1 cellular context compared by ENCODE assay signal in the genomic region with DNA sequence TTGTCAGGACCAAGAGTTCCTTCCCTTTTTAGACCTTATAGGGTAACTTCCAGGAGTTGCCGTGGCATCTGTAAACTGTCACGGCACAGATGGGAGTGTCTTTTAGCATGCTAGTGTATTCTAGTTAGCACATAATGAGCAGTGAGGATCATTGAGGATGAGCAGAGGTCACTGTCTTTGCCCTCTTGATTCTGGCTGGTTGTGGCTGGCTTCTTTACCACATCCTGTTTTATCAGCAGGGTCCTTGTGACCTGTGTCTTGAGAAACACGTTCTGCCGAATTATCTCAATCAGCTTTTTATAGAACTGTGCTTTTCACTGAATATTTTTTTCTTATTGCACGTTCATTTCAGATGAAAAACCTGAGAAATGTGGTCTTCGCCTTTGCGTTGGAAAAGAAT.
TF ChIP-seq lines count a peak whose summit lies in the region.

No MANE protein-coding gene starts in this region.

TF ChIP-seq in GM12878, 131 proteins besides CTCF, POLR2A, EP300 and RAD21 (continued from another document and continues in another):
- TF ChIP-seq, protein P1, sequence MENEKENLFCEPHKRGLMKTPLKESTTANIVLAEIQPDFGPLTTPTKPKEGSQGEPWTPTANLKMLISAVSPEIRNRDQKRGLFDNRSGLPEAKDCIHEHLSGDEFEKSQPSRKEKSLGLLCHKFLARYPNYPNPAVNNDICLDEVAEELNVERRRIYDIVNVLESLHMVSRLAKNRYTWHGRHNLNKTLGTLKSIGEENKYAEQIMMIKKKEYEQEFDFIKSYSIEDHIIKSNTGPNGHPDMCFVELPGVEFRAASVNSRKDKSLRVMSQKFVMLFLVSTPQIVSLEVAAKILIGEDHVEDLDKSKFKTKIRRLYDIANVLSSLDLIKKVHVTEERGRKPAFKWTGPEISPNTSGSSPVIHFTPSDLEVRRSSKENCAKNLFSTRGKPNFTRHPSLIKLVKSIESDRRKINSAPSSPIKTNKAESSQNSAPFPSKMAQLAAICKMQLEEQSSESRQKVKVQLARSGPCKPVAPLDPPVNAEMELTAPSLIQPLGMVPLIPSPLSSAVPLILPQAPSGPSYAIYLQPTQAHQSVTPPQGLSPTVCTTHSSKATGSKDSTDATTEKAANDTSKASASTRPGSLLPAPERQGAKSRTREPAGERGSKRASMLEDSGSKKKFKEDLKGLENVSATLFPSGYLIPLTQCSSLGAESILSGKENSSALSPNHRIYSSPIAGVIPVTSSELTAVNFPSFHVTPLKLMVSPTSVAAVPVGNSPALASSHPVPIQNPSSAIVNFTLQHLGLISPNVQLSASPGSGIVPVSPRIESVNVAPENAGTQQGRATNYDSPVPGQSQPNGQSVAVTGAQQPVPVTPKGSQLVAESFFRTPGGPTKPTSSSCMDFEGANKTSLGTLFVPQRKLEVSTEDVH (IDR thresholded peaks at IDR 0.05; ENCODE audit: low read depth, partially characterized antibody), result no peak
- TF ChIP-seq MTA3 (IDR thresholded peaks at IDR 0.05; ENCODE audit: borderline replicate concordance, low read length) (no peak), IKZF2 (IDR thresholded peaks at IDR 0.05) (no peak; a peak in 1 of 4 replicates), ATF7 (IDR thresholded peaks at IDR 0.05; ENCODE audit: low read depth) (no peak), ZSCAN29 (IDR thresholded peaks at IDR 0.05) (no peak), NKRF (conservative IDR thresholded peaks at IDR 0.05) (no peak), MAX (IDR thresholded peaks at IDR 0.05; ENCODE audit: low read depth, low read length) (no peak), ZNF384 (IDR thresholded peaks at IDR 0.05; ENCODE audit: borderline replicate concordance, low read depth, low read length) (peak; percentile 32; the same call in 1 of the 2 replicates), IRF4 (IDR thresholded peaks at IDR 0.05; ENCODE audit: low read depth, low read length) (no peak), HCFC1 (IDR thresholded peaks at IDR 0.05; ENCODE audit: low read length) (no peak), NFIC (IDR thresholded peaks at IDR 0.05; ENCODE audit: low read depth, low read length) (no peak), USF1 (IDR thresholded peaks at IDR 0.05; ENCODE audit: borderline replicate concordance, extremely low read length, insufficient read depth, low read depth, low read length) (no peak), ESRRA (IDR thresholded peaks at IDR 0.05; ENCODE audit: low read length) (no peak), SMARCA5 (IDR thresholded peaks at IDR 0.05) (no peak), DPF2 (IDR thresholded peaks at IDR 0.05) (no peak; the same call in 1 of the 2 replicates), MYB (IDR thresholded peaks at IDR 0.05; ENCODE audit: borderline replicate concordance, low read depth, low read length) (no peak), JUND (IDR thresholded peaks at IDR 0.05; ENCODE audit: low read depth, low read length) (no peak), RELA (IDR thresholded peaks at IDR 0.05; ENCODE audit: borderline replicate concordance, partially characterized antibody) (no peak), TCF12 (IDR thresholded peaks at IDR 0.05; ENCODE audit: low read depth, low read length) (no peak), CREB1 (IDR thresholded peaks at IDR 0.05; ENCODE audit: low read depth) (no peak), WRNIP1 (IDR thresholded peaks at IDR 0.05; ENCODE audit: borderline replicate concordance, low read depth, low read length) (no peak), NRF1 (conservative IDR thresholded peaks at IDR 0.05; ENCODE audit: low read depth, low read length) (no peak), TCF3 (IDR thresholded peaks at IDR 0.05; ENCODE audit: borderline replicate concordance, insufficient read depth, low read depth, low read length) (no peak), CBX5 (IDR thresholded peaks at IDR 0.05; ENCODE audit: low read depth) (no peak), USF2 (IDR thresholded peaks at IDR 0.05; ENCODE audit: borderline replicate concordance, low read depth, low read length) (no peak), RB1 (IDR thresholded peaks at IDR 0.05; ENCODE audit: borderline replicate concordance) (no peak), NR2F1 (conservative IDR thresholded peaks at IDR 0.05) (peak; percentile 91), RBBP5 (conservative IDR thresholded peaks at IDR 0.05) (no peak), RCOR1 (conservative IDR thresholded peaks at IDR 0.05; ENCODE audit: low read depth, low read length) (no peak)
- TF ChIP-seq, protein P2, sequence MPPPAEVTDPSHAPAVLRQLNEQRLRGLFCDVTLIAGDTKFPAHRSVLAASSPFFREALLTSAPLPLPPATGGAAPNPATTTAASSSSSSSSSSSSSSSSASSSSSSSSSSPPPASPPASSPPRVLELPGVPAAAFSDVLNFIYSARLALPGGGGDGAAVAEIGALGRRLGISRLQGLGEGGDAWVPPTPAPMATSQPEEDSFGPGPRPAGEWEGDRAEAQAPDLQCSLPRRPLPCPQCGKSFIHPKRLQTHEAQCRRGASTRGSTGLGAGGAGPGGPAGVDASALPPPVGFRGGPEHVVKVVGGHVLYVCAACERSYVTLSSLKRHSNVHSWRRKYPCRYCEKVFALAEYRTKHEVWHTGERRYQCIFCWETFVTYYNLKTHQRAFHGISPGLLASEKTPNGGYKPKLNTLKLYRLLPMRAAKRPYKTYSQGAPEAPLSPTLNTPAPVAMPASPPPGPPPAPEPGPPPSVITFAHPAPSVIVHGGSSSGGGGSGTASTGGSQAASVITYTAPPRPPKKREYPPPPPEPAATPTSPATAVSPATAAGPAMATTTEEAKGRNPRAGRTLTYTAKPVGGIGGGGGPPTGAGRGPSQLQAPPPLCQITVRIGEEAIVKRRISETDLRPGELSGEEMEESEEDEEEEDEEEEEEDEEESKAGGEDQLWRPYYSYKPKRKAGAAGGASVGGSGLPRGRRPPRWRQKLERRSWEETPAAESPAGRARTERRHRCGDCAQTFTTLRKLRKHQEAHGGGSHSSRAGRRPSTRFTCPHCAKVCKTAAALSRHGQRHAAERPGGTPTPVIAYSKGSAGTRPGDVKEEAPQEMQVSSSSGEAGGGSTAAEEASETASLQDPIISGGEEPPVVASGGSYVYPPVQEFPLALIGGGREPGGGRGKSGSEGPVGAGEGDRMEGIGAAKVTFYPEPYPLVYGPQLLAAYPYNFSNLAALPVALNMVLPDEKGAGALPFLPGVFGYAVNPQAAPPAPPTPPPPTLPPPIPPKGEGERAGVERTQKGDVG (CRISPR knock-in tag; IDR thresholded peaks at IDR 0.05), result no peak
- TF ChIP-seq, protein P3, sequence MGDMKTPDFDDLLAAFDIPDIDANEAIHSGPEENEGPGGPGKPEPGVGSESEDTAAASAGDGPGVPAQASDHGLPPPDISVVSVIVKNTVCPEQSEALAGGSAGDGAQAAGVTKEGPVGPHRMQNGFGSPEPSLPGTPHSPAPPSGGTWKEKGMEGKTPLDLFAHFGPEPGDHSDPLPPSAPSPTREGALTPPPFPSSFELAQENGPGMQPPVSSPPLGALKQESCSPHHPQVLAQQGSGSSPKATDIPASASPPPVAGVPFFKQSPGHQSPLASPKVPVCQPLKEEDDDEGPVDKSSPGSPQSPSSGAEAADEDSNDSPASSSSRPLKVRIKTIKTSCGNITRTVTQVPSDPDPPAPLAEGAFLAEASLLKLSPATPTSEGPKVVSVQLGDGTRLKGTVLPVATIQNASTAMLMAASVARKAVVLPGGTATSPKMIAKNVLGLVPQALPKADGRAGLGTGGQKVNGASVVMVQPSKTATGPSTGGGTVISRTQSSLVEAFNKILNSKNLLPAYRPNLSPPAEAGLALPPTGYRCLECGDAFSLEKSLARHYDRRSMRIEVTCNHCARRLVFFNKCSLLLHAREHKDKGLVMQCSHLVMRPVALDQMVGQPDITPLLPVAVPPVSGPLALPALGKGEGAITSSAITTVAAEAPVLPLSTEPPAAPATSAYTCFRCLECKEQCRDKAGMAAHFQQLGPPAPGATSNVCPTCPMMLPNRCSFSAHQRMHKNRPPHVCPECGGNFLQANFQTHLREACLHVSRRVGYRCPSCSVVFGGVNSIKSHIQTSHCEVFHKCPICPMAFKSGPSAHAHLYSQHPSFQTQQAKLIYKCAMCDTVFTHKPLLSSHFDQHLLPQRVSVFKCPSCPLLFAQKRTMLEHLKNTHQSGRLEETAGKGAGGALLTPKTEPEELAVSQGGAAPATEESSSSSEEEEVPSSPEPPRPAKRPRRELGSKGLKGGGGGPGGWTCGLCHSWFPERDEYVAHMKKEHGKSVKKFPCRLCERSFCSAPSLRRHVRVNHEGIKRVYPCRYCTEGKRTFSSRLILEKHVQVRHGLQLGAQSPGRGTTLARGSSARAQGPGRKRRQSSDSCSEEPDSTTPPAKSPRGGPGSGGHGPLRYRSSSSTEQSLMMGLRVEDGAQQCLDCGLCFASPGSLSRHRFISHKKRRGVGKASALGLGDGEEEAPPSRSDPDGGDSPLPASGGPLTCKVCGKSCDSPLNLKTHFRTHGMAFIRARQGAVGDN (IDR thresholded peaks at IDR 0.05), result peak; percentile 43; the same call in 1 of the 2 replicates
- TF ChIP-seq, protein P4, sequence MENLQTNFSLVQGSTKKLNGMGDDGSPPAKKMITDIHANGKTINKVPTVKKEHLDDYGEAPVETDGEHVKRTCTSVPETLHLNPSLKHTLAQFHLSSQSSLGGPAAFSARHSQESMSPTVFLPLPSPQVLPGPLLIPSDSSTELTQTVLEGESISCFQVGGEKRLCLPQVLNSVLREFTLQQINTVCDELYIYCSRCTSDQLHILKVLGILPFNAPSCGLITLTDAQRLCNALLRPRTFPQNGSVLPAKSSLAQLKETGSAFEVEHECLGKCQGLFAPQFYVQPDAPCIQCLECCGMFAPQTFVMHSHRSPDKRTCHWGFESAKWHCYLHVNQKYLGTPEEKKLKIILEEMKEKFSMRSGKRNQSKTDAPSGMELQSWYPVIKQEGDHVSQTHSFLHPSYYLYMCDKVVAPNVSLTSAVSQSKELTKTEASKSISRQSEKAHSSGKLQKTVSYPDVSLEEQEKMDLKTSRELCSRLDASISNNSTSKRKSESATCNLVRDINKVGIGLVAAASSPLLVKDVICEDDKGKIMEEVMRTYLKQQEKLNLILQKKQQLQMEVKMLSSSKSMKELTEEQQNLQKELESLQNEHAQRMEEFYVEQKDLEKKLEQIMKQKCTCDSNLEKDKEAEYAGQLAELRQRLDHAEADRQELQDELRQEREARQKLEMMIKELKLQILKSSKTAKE (IDR thresholded peaks at IDR 0.05; ENCODE audit: low read depth, poor library complexity, severe bottlenecking), result no peak
- TF ChIP-seq, protein P5, sequence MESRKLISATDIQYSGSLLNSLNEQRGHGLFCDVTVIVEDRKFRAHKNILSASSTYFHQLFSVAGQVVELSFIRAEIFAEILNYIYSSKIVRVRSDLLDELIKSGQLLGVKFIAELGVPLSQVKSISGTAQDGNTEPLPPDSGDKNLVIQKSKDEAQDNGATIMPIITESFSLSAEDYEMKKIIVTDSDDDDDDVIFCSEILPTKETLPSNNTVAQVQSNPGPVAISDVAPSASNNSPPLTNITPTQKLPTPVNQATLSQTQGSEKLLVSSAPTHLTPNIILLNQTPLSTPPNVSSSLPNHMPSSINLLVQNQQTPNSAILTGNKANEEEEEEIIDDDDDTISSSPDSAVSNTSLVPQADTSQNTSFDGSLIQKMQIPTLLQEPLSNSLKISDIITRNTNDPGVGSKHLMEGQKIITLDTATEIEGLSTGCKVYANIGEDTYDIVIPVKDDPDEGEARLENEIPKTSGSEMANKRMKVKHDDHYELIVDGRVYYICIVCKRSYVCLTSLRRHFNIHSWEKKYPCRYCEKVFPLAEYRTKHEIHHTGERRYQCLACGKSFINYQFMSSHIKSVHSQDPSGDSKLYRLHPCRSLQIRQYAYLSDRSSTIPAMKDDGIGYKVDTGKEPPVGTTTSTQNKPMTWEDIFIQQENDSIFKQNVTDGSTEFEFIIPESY (IDR thresholded peaks at IDR 0.05), result no peak
- TF ChIP-seq, protein P6, sequence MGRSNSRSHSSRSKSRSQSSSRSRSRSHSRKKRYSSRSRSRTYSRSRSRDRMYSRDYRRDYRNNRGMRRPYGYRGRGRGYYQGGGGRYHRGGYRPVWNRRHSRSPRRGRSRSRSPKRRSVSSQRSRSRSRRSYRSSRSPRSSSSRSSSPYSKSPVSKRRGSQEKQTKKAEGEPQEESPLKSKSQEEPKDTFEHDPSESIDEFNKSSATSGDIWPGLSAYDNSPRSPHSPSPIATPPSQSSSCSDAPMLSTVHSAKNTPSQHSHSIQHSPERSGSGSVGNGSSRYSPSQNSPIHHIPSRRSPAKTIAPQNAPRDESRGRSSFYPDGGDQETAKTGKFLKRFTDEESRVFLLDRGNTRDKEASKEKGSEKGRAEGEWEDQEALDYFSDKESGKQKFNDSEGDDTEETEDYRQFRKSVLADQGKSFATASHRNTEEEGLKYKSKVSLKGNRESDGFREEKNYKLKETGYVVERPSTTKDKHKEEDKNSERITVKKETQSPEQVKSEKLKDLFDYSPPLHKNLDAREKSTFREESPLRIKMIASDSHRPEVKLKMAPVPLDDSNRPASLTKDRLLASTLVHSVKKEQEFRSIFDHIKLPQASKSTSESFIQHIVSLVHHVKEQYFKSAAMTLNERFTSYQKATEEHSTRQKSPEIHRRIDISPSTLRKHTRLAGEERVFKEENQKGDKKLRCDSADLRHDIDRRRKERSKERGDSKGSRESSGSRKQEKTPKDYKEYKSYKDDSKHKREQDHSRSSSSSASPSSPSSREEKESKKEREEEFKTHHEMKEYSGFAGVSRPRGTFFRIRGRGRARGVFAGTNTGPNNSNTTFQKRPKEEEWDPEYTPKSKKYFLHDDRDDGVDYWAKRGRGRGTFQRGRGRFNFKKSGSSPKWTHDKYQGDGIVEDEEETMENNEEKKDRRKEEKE (IDR thresholded peaks at IDR 0.05), result no peak
